Comparison of ENCODE assay signal across 1 cellular context in the genomic region with DNA sequence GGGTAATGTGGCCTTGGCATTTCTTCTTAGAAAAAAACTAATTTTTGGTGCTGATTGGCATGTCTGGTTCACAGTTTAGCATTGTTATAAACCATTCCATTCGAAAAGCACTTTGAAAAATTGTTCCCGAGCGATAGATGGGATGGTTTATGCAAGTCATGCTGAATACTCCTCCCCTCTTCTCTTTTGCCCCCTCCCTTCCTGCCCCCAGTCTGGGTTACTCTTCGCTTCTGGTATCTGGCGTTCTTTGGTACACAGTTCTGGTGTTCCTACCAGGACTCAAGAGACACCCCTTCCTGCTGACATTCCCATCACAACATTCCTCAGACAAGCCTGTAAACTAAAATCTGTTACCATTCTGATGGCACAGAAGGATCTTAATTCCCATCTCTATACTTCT.
TF ChIP-seq lines count a peak whose summit lies in the region.

No MANE protein-coding gene starts in this region.

TF ChIP-seq in HepG2, 621 proteins besides CTCF, POLR2A, EP300 and RAD21:
- TF ChIP-seq ETV6 (CRISPR knock-in tag; conservative IDR thresholded peaks at IDR 0.05) (no peak), NFE2L2 (IDR thresholded peaks at IDR 0.05; ENCODE audit: low read length) (peak; percentile 54; the same call in 1 of the 2 replicates)
